In genomic region chr14:104151546-104152245, GRCh38 we compare ENCODE assay signal across 20 cellular contexts. TPM values are rescaled to one million over a fixed set of nuclear protein-coding genes. Genes with fewer than 3 reads are reported as not detected.
DNase-seq lines count a peak whose midpoint lies in the region; ATAC-seq and TF ChIP-seq lines count a peak whose summit lies in the region.
"Had no signal": no experiment of that assay in that cellular context is flagged by ENCODE, and none has a peak within 500 bp of the region (broad histone marks: within the 10 kb centered on the region; RNA-seq: fewer than 3 reads in every experiment).

No MANE protein-coding gene starts in this region.

- H3K79me2 ChIP-seq in trophoblast cell (ENCODE audit: control insufficient read depth, insufficient read depth, low read length, poor library complexity) = peaks cover 4% of the 10 kb centered on the region

- in situ Hi-C loops in ACHN (cut with HindIII; ENCODE audit: low pct_ligation_motif_present, low pct_unique_long_range_greater_than_20kb, low sequenced_read_pairs) = no loop called here

- peak overlapping the region; percentile 38 for H2BK12ac ChIP-seq in trophoblast cell (ENCODE audit: low read length)

- no peak overlapping the region for H3K14ac ChIP-seq in trophoblast cell (ENCODE audit: low read length)

- peaks cover 24% of the 10 kb centered on the region for H3K79me1 ChIP-seq in trophoblast cell (ENCODE audit: low read length)

- no peak overlapping the region for H4K8ac ChIP-seq in trophoblast cell (ENCODE audit: low read depth, low read length)

- H2BK120ac ChIP-seq in trophoblast cell (ENCODE audit: insufficient read depth, low read length, poor library complexity) = no peak overlapping the region

- H3K4ac ChIP-seq in trophoblast cell (ENCODE audit: low read depth, low read length) = no peak overlapping the region

- H3K4me1 ChIP-seq in HEK293 (ENCODE audit: control insufficient read depth, insufficient read depth, low read length) (peaks cover 11% of the 10 kb centered on the region), mesodermal cell (ENCODE audit: control insufficient read depth, insufficient read depth, low read length, poor library complexity, severe bottlenecking) (peaks cover 39% of the 10 kb centered on the region), trophoblast cell (ENCODE audit: control insufficient read depth in 1 of 2, insufficient read depth in 2 of 2, low read length in 2 of 2) (peaks cover 30 to 36% of the 10 kb centered on the region in 2 experiments)

- H3K9me3 ChIP-seq in HEK293 (ENCODE audit: control insufficient read depth, insufficient read depth, low read depth, low read length) (no peaks in the 10 kb centered on the region), WERI-Rb-1 (ENCODE audit: severe bottlenecking) (no peaks in the 10 kb centered on the region), mesodermal cell (ENCODE audit: control insufficient read depth, low read length) (no peaks in the 10 kb centered on the region), trophoblast cell (ENCODE audit: insufficient read depth, low read depth, low read length) (no peaks in the 10 kb centered on the region)
- H3K9me3 ChIP-seq: MG63, SJCRH30 had no signal

- TF ChIP-seq CTCF in HEK293 (tag by site-specific recombination; IDR thresholded peaks at IDR 0.05) (no peak), WERI-Rb-1 (IDR thresholded peaks at IDR 0.05; ENCODE audit: low read depth, low read length) (no peak)

- no peak for ATAC-seq in GM19467 (IDR thresholded peaks at IDR 0.05; ENCODE audit: unreplicated experiment)
- ATAC-seq: PC-3 had no signal

- H2AFZ ChIP-seq in trophoblast cell (ENCODE audit: insufficient read depth, low read length, poor library complexity) = no peak overlapping the region
- H2AFZ ChIP-seq: GM23248 had no signal

- H3K36me3 ChIP-seq in HEK293 (ENCODE audit: control insufficient read depth in 2 of 2, insufficient read depth in 1 of 2, low read length in 2 of 2) (peaks cover 0 to 17% of the 10 kb centered on the region in 2 experiments; a peak in 1 of 3 replicates), WERI-Rb-1 (peaks cover 25% of the 10 kb centered on the region), mesodermal cell (ENCODE audit: control insufficient read depth, insufficient read depth, low read length) (peaks cover 20% of the 10 kb centered on the region), trophoblast cell (ENCODE audit: control insufficient read depth in 1 of 2, insufficient read depth in 2 of 2, low read length in 2 of 2) (no peaks in the 10 kb centered on the region)
- H3K36me3 ChIP-seq: MG63 had no signal

- no peak overlapping the region for H2BK5ac ChIP-seq in trophoblast cell (ENCODE audit: low read depth, low read length, poor library complexity)

- no peaks in the 10 kb centered on the region for H3K27me3 ChIP-seq in WERI-Rb-1 (ENCODE audit: insufficient read depth, low read depth, severe bottlenecking)
- H3K27me3 ChIP-seq in trophoblast cell (ENCODE audit: insufficient read depth, low read length) = no peaks in the 10 kb centered on the region
- H3K27me3 ChIP-seq: MG63, SJCRH30 had no signal

- H4K91ac ChIP-seq in trophoblast cell (ENCODE audit: low read depth, low read length) = peak overlapping the region; percentile 40

- H3K9ac ChIP-seq in trophoblast cell (ENCODE audit: low read length) = no peak overlapping the region
- H3K9ac ChIP-seq: GM23248 had no signal

- H3K27ac ChIP-seq in HEK293 (ENCODE audit: extremely low read depth, low read depth, low read length) = no peak overlapping the region
- peak overlapping the region; percentile 29 for H3K27ac ChIP-seq in WERI-Rb-1
- peak overlapping the region; percentile 5 for H3K27ac ChIP-seq in mesodermal cell (ENCODE audit: low read depth, low read length, severe bottlenecking)
- H3K27ac ChIP-seq in trophoblast cell (ENCODE audit: low read depth, low read length) = no peak overlapping the region
- H3K27ac ChIP-seq: C4-2B, GM23248, SJCRH30 had no signal

- no peak for DNase-seq in WERI-Rb-1
- no peak for DNase-seq in trophoblast cell
- DNase-seq in kidney glomerular epithelial cell (lab: John Stamatoyannopoulos, UW) = no peak
- no peak for DNase-seq in ACHN
- DNase-seq: DMS 273 treated with DMSO at 0.1 percent for 48 hours, GDM1, GM23248, Kasumi-1, MG63, NCI-H1092, NCI-H1694 treated with DMSO at 0.1 percent for 48 hours, NCI-H226, NCI-H524, NCI-H82, PC-3, SJCRH30 had no signal

- peak overlapping the region; percentile 7 for H2AK5ac ChIP-seq in trophoblast cell (ENCODE audit: low read length)

- POLR2A ChIA-PET in HEK293 (lab: Yijun Ruan, JAX) = no interaction called here

- H3K18ac ChIP-seq in trophoblast cell (ENCODE audit: low read length) = no peak overlapping the region

- WGBS in mesodermal cell (ENCODE audit: insufficient coverage in 2 of 2), 2 experiments = 94 to 95% methylated on average over 30 to 32 of the region's 35 CpGs
- WGBS in trophoblast cell (ENCODE audit: extremely low coverage, insufficient coverage, insufficient read length) = no CpG with 5 or more reads among the region's 35 CpGs

- no peak overlapping the region for H4K12ac ChIP-seq in trophoblast cell (ENCODE audit: low read depth, low read length)

- H3K4me3 ChIP-seq in HEK293 (ENCODE audit: low read depth, low read length) (no peak overlapping the region), WERI-Rb-1 (ENCODE audit: low read depth, low read length) (no peak overlapping the region), mesodermal cell (ENCODE audit: extremely low read depth, insufficient read depth, low read length, poor library complexity, severe bottlenecking) (no peak overlapping the region), trophoblast cell (ENCODE audit: low read depth, low read length) (no peak overlapping the region)
- H3K4me3 ChIP-seq: GM23248, MG63, SJCRH30 had no signal

- CTCF ChIA-PET in HEK293 (lab: Yijun Ruan, JAX) = interaction anchor here (0.6 to 0.7 kb wide), 3 partner anchors 189 to 486 kb away, joined by 3 to 4 read pairs (median 3); no protein-coding TSS in a partner anchor

- H3K4me2 ChIP-seq in trophoblast cell (ENCODE audit: low read length) = no peak overlapping the region

- no peak overlapping the region for H3K23ac ChIP-seq in trophoblast cell (ENCODE audit: low read length)

TF ChIP-seq in HEK293, 187 proteins besides CTCF, POLR2A, EP300 and RAD21:
- TF ChIP-seq KLF1 (tag by site-specific recombination; IDR thresholded peaks at IDR 0.05) (no peak), OVOL3 (tag by site-specific recombination; IDR thresholded peaks at IDR 0.05) (no peak), ZNF449 (tag by site-specific recombination; IDR thresholded peaks at IDR 0.05) (0 out of 2 replicates have a peak, but pooled peaks have one; percentile 37), ZNF600 (tag by site-specific recombination; IDR thresholded peaks at IDR 0.05) (peak; percentile 20; the same call in 1 of the 2 replicates)

RNA-seq across cellular contexts. Expression of gene KIF26A, which starts 13.3 kb away (rescaled TPM):
- 24.4 TPM for polyA plus RNA-seq in mesodermal cell (2013, experiment 1 of 2)
- polyA plus RNA-seq in mesodermal cell (2013, experiment 2 of 2) = 20.3 TPM
- 3.4 and 3.6 TPM in 2 replicates for polyA plus RNA-seq in trophoblast cell (2013)
- polyA plus RNA-seq: GM23248 had no signal

Comparison
In these comparisons a context has a peak if more than half of its experiments do, and no peak if none do; other contexts are left out.
1. H3K27ac ChIP-seq: peak in WERI-Rb-1 (single experiment) and mesodermal cell (single experiment); none in HEK293 (single experiment) and trophoblast cell (single experiment).